Comparison of ENCODE assay signal across 26 cellular contexts in genomic region chr7:135235841-135236240, GRCh38. TPM values are rescaled to one million over a fixed set of nuclear protein-coding genes. Genes with fewer than 3 reads are reported as not detected.
A peak's percentile ranks its signal among the peaks of the same experiment; 100 is the strongest.
DNase-seq lines count a peak whose midpoint lies in the region; ATAC-seq, FAIRE-seq and TF ChIP-seq lines count a peak whose summit lies in the region.
"Had no signal": no experiment of that assay in that cellular context is flagged by ENCODE, and none has a peak within 500 bp of the region (broad histone marks: within the 10 kb centered on the region; RNA-seq: fewer than 3 reads in every experiment).

No MANE protein-coding gene starts in this region.

- no peak overlapping the region for H3K4me2 ChIP-seq in mesenchymal stem cell (ENCODE audit: low read length, poor library complexity, severe bottlenecking)
- no peak overlapping the region for H3K4me2 ChIP-seq in smooth muscle cell
- H3K4me2 ChIP-seq: A549, KMS-11 had no signal

- H3K27ac ChIP-seq in mesenchymal stem cell (ENCODE audit: low read length, poor library complexity, severe bottlenecking) (no peak overlapping the region), smooth muscle cell (ENCODE audit: low read depth) (no peak overlapping the region), esophagus muscularis mucosa (replicated peaks in 1 of 4) (no peak overlapping the region)
- H3K27ac ChIP-seq: A549, KMS-11, RWPE1 had no signal

- no peak for ATAC-seq in HG02763 (IDR thresholded peaks at IDR 0.05; ENCODE audit: unreplicated experiment)
- ATAC-seq: A549 had no signal

- H3K9ac ChIP-seq in mesenchymal stem cell (ENCODE audit: low read length) (no peak overlapping the region), smooth muscle cell (ENCODE audit: low read depth) (no peak overlapping the region)
- H3K9ac ChIP-seq: KMS-11 had no signal

- no peak overlapping the region for H2BK120ac ChIP-seq in mesenchymal stem cell (ENCODE audit: low read depth, low read length)

- WGBS in mesenchymal stem cell, result 91% methylated on average over 4 of the region's 5 CpGs
- WGBS in smooth muscle cell (ENCODE audit: low lambda C conversion rate), result 94% methylated on average over 5 of the region's 5 CpGs
- 93% methylated on average over 5 of the region's 5 CpGs for WGBS in esophagus muscularis mucosa

- no peak for TF ChIP-seq EP300 in esophagus muscularis mucosa (IDR thresholded peaks at IDR 0.05)

- H3K4me3 ChIP-seq in epithelial cell of proximal tubule (ENCODE audit: low read depth, low read length) (no peak overlapping the region), mesenchymal stem cell (ENCODE audit: insufficient read depth in 1 of 2, low read depth in 1 of 2, low read length in 2 of 2) (no peak overlapping the region), smooth muscle cell (no peak overlapping the region), esophagus muscularis mucosa (no peak overlapping the region)
- H3K4me3 ChIP-seq: A549, HAP-1 had no signal

- peak overlapping the region; percentile 20 for H2AK5ac ChIP-seq in mesenchymal stem cell (ENCODE audit: low read length, severe bottlenecking)

- H3F3A ChIP-seq in smooth muscle cell (ENCODE audit: low read depth), result no peaks in the 10 kb centered on the region

- no peak for TF ChIP-seq CTCF in epithelial cell of proximal tubule (conservative IDR thresholded peaks at IDR 0.05; ENCODE audit: low read depth, low read length)
- TF ChIP-seq CTCF in smooth muscle cell (IDR thresholded peaks at IDR 0.05; ENCODE audit: borderline replicate concordance, insufficient read depth, poor library complexity, severe bottlenecking), result no peak
- no peak for TF ChIP-seq CTCF in esophagus muscularis mucosa (IDR thresholded peaks at IDR 0.05)

- no peak overlapping the region for H2BK15ac ChIP-seq in mesenchymal stem cell (ENCODE audit: low read depth, poor library complexity, severe bottlenecking)

- H3K9me3 ChIP-seq in mesenchymal stem cell (ENCODE audit: control insufficient read depth, low read length) (no peaks in the 10 kb centered on the region), smooth muscle cell (replicated peaks; ENCODE audit: low read depth) (no peaks in the 10 kb centered on the region), esophagus muscularis mucosa (no peaks in the 10 kb centered on the region)
- H3K9me3 ChIP-seq: A549, HAP-1 had no signal

- no peak for DNase-seq in GM18507 (ENCODE audit: extremely low spot score, insufficient read length, low read depth)
- DNase-seq in epithelial cell of proximal tubule (ENCODE audit: low read depth), result peak; percentile 18
- no peak for DNase-seq in mesenchymal stem cell
- DNase-seq in G401 (ENCODE audit: low spot score), result no peak
- DNase-seq in smooth muscle cell (lab: John Stamatoyannopoulos, UW; ENCODE audit: unreplicated experiment), result no peak
- DNase-seq in esophagus muscularis mucosa (ENCODE audit: extremely low spot score), result no peak
- DNase-seq: CD8-positive, alpha-beta memory T cell; DMS 273 treated with DMSO at 0.1 percent for 48 hours; DMS79; EL; GF-D8; GOT3; HFFc6; IMR-90; MM.1S; NCI-H1694; NCI-H2029 treated with DMSO at 0.1 percent for 48 hours; NCI-H69; SHP77 had no signal

- no peaks in the 10 kb centered on the region for H4K20me1 ChIP-seq in smooth muscle cell (ENCODE audit: low read depth)

- H3K36me3 ChIP-seq in mesenchymal stem cell (ENCODE audit: control insufficient read depth in 1 of 2, insufficient read depth in 2 of 2, low read depth in 1 of 2, low read length in 2 of 2) (no peaks in the 10 kb centered on the region), smooth muscle cell (ENCODE audit: low read depth) (no peaks in the 10 kb centered on the region), esophagus muscularis mucosa (no peaks in the 10 kb centered on the region)
- H3K36me3 ChIP-seq: HAP-1 had no signal

- H3K79me1 ChIP-seq in mesenchymal stem cell (replicated peaks; ENCODE audit: low read length, poor library complexity, severe bottlenecking), result no peaks in the 10 kb centered on the region

- H2BK12ac ChIP-seq in mesenchymal stem cell (ENCODE audit: low read length in 2 of 2), result no peak overlapping the region

- in situ Hi-C loops in G401 (cut with HindIII; ENCODE audit: low sequenced_read_pairs), result no loop called here

- no peaks in the 10 kb centered on the region for H3K79me2 ChIP-seq in smooth muscle cell (ENCODE audit: low read depth)

- H3K4me1 ChIP-seq in mesenchymal stem cell (ENCODE audit: control insufficient read depth, insufficient read depth, low read depth, low read length), result peaks cover 9% of the 10 kb centered on the region
- no peaks in the 10 kb centered on the region for H3K4me1 ChIP-seq in smooth muscle cell (ENCODE audit: low read depth)
- no peaks in the 10 kb centered on the region for H3K4me1 ChIP-seq in esophagus muscularis mucosa
- H3K4me1 ChIP-seq: A549, HAP-1 had no signal

- TF ChIP-seq POLR2A in esophagus muscularis mucosa (IDR thresholded peaks at IDR 0.05; ENCODE audit: low read depth), result no peak

- H3K4ac ChIP-seq in mesenchymal stem cell (ENCODE audit: low read depth in 1 of 2, low read length in 2 of 2), result no peak overlapping the region

- H3K14ac ChIP-seq in mesenchymal stem cell (ENCODE audit: low read length in 2 of 2), result no peak overlapping the region

- intact Hi-C loops in esophagus muscularis mucosa (cut with DNase I), result no loop called here

- FAIRE-seq in GM18507 (lab: Jason Lieb, UNC), result peak; percentile 41
- FAIRE-seq: A549 had no signal

- H3K27me3 ChIP-seq in mesenchymal stem cell (ENCODE audit: control insufficient read depth in 1 of 2, insufficient read depth in 1 of 2, low read length in 2 of 2) (peaks cover 0 to 15% of the 10 kb centered on the region in 2 experiments), smooth muscle cell (ENCODE audit: low read depth) (no peaks in the 10 kb centered on the region), esophagus muscularis mucosa (peaks cover 0 to 5% (median 0%) of the 10 kb centered on the region in 4 donors)

- H2AFZ ChIP-seq in mesenchymal stem cell (ENCODE audit: low read depth, low read length) (no peak overlapping the region), smooth muscle cell (ENCODE audit: low read depth) (no peak overlapping the region)

- no peak overlapping the region for H4K91ac ChIP-seq in mesenchymal stem cell (ENCODE audit: low read length)

- H3K23ac ChIP-seq in mesenchymal stem cell (ENCODE audit: low read length in 2 of 2), result no peak overlapping the region

- no peak overlapping the region for H2BK5ac ChIP-seq in mesenchymal stem cell (ENCODE audit: low read depth, low read length, poor library complexity, severe bottlenecking)

- H4K8ac ChIP-seq in mesenchymal stem cell (ENCODE audit: low read length), result no peak overlapping the region

- no peak overlapping the region for H3K18ac ChIP-seq in mesenchymal stem cell (ENCODE audit: low read depth in 1 of 2, low read length in 2 of 2)

RNA-seq across cellular contexts. Expression of gene STRA8, which starts 2.2 kb away (rescaled TPM):
- total RNA-seq in epithelial cell of proximal tubule (not detected in 2 replicates), smooth muscle cell (not detected in 2 replicates), esophagus muscularis mucosa (not detected)
- polyA plus RNA-seq in mesenchymal stem cell (2013, experiment 1 of 2), result not detected
- polyA plus RNA-seq in mesenchymal stem cell (2013, experiment 2 of 2), result not detected
- not detected in 2 replicates for total RNA-seq in G401 (2014; rRNA removed; shearing (Covaris generic))
- polyA plus RNA-seq in smooth muscle cell, result not detected in 2 replicates
- total RNA-seq: CD8-positive, alpha-beta memory T cell; HFFc6; IMR-90; NCI-H460 had no signal
- polyA plus RNA-seq: A549; CD14-positive monocyte; CD8-positive, alpha-beta memory T cell; IMR-90 had no signal

RNA-seq across cellular contexts. Expression of gene WDR91, which starts 24.5 kb away (rescaled TPM):
- total RNA-seq in epithelial cell of proximal tubule (8.7 and 16.3 TPM in 2 replicates), smooth muscle cell (6.6 and 16.7 TPM in 2 replicates), esophagus muscularis mucosa (10 to 100 TPM; 13.3 to 27.4 (median 20.4) TPM)
- 4.2 TPM for polyA plus RNA-seq in mesenchymal stem cell (2013, experiment 1 of 2)
- polyA plus RNA-seq in mesenchymal stem cell (2013, experiment 2 of 2), result 4.1 TPM
- 9.9 and 16.9 TPM in 2 replicates for total RNA-seq in G401 (2014; rRNA removed; shearing (Covaris generic))
- 6.8 and 12.7 TPM in 2 replicates for polyA plus RNA-seq in smooth muscle cell
